1 cellular context compared by ENCODE assay signal in genomic region chr6:36423101-36423824, GRCh38.
TF ChIP-seq lines count a peak whose summit lies in the region.

No MANE protein-coding gene starts in this region.

TF ChIP-seq in HEK293, 187 proteins besides CTCF, POLR2A, EP300 and RAD21 (continued from another document and continues in another):
- TF ChIP-seq, protein P1, sequence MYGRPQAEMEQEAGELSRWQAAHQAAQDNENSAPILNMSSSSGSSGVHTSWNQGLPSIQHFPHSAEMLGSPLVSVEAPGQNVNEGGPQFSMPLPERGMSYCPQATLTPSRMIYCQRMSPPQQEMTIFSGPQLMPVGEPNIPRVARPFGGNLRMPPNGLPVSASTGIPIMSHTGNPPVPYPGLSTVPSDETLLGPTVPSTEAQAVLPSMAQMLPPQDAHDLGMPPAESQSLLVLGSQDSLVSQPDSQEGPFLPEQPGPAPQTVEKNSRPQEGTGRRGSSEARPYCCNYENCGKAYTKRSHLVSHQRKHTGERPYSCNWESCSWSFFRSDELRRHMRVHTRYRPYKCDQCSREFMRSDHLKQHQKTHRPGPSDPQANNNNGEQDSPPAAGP (tag by site-specific recombination; IDR thresholded peaks at IDR 0.05) = peak; percentile 50; the same call in 1 of the 2 replicates
- TF ChIP-seq ZNF768 (tag by site-specific recombination; IDR thresholded peaks at IDR 0.05) (no peak), WT1 (tag by site-specific recombination; IDR thresholded peaks at IDR 0.05) (peak; percentile 78), ZNF645 (tag by site-specific recombination; IDR thresholded peaks at IDR 0.05) (no peak), ZNF561 (tag by site-specific recombination; IDR thresholded peaks at IDR 0.05; ENCODE audit: borderline replicate concordance) (peak; percentile 8; the same call in 1 of the 2 replicates), ZNF449 (tag by site-specific recombination; IDR thresholded peaks at IDR 0.05) (0 out of 2 replicates have a peak, but pooled peaks have one; percentile 32), ZNF16 (tag by site-specific recombination; IDR thresholded peaks at IDR 0.05; ENCODE audit: low read depth) (no peak), ZBTB20 (tag by site-specific recombination; IDR thresholded peaks at IDR 0.05) (peak; percentile 34; the same call in 1 of the 2 replicates), ZNF404 (tag by site-specific recombination; IDR thresholded peaks at IDR 0.05) (no peak), GLI2 (tag by site-specific recombination; IDR thresholded peaks at IDR 0.05; ENCODE audit: borderline replicate concordance, low read depth) (no peak), KLF8 (tag by site-specific recombination; IDR thresholded peaks at IDR 0.05) (0 out of 2 replicates have a peak, but pooled peaks have one; percentile 19), YY1 (tag by site-specific recombination; IDR thresholded peaks at IDR 0.05) (0 out of 2 replicates have a peak, but pooled peaks have one; percentile 19), SCRT1 (tag by site-specific recombination; IDR thresholded peaks at IDR 0.05; ENCODE audit: borderline replicate concordance) (no peak), SP7 (tag by site-specific recombination; IDR thresholded peaks at IDR 0.05) (peak; percentile 84), OVOL3 (tag by site-specific recombination; IDR thresholded peaks at IDR 0.05) (no peak), ZNF202 (tag by site-specific recombination; IDR thresholded peaks at IDR 0.05; ENCODE audit: borderline replicate concordance) (no peak), ZBTB1 (tag by site-specific recombination; IDR thresholded peaks at IDR 0.05) (no peak), ZNF555 (tag by site-specific recombination; conservative IDR thresholded peaks at IDR 0.05) (no peak), ZNF707 (tag by site-specific recombination; IDR thresholded peaks at IDR 0.05) (no peak), ZNF501 (tag by site-specific recombination; IDR thresholded peaks at IDR 0.05) (peak; percentile 68; the same call in 1 of the 2 replicates), ZNF777 (tag by site-specific recombination; IDR thresholded peaks at IDR 0.05; ENCODE audit: borderline replicate concordance) (no peak), ZNF426 (tag by site-specific recombination; IDR thresholded peaks at IDR 0.05) (no peak), KLF9 (tag by site-specific recombination; IDR thresholded peaks at IDR 0.05; ENCODE audit: low read depth) (no peak), BCL11A (tag by site-specific recombination; IDR thresholded peaks at IDR 0.05; ENCODE audit: low read depth) (no peak), AEBP2 (tag by site-specific recombination; IDR thresholded peaks at IDR 0.05; ENCODE audit: borderline replicate concordance) (no peak), ZNF791 (tag by site-specific recombination; IDR thresholded peaks at IDR 0.05) (no peak), ZBTB7A (tag by site-specific recombination; IDR thresholded peaks at IDR 0.05; ENCODE audit: low read depth) (no peak), KLF7 (tag by site-specific recombination; IDR thresholded peaks at IDR 0.05; ENCODE audit: borderline replicate concordance) (peak; percentile 15; the same call in 1 of the 2 replicates), KLF16 (tag by site-specific recombination; IDR thresholded peaks at IDR 0.05) (no peak), ZBTB48 (tag by site-specific recombination; IDR thresholded peaks at IDR 0.05) (no peak; the same call in 1 of the 2 replicates), KLF10 (tag by site-specific recombination; IDR thresholded peaks at IDR 0.05) (no peak), ZNF670 (tag by site-specific recombination; IDR thresholded peaks at IDR 0.05; ENCODE audit: low read depth) (no peak), ZNF792 (tag by site-specific recombination; IDR thresholded peaks at IDR 0.05) (no peak), ZSCAN18 (tag by site-specific recombination; IDR thresholded peaks at IDR 0.05) (no peak), ZNF37A (tag by site-specific recombination; IDR thresholded peaks at IDR 0.05) (no peak), ZNF10 (tag by site-specific recombination; IDR thresholded peaks at IDR 0.05) (no peak), FEZF1 (tag by site-specific recombination; IDR thresholded peaks at IDR 0.05) (no peak), HOXC10 (CRISPR knock-in tag; IDR thresholded peaks at IDR 0.05) (0 out of 2 replicates have a peak, but pooled peaks have one; percentile 61), ZBTB17 (tag by site-specific recombination; IDR thresholded peaks at IDR 0.05) (peak; percentile 77), ZNF366 (tag by site-specific recombination; conservative IDR thresholded peaks at IDR 0.05) (peak; percentile 73), HOXD13 (CRISPR knock-in tag; IDR thresholded peaks at IDR 0.05; ENCODE audit: borderline replicate concordance) (no peak), ZIC2 (tag by site-specific recombination; IDR thresholded peaks at IDR 0.05) (peak; percentile 42; the same call in 1 of the 2 replicates), ZNF843 (tag by site-specific recombination; IDR thresholded peaks at IDR 0.05) (no peak), ZNF837 (tag by site-specific recombination; IDR thresholded peaks at IDR 0.05) (no peak), GLI4 (tag by site-specific recombination; IDR thresholded peaks at IDR 0.05) (no peak), ZNF155 (tag by site-specific recombination; IDR thresholded peaks at IDR 0.05) (no peak), GFI1B (tag by site-specific recombination; IDR thresholded peaks at IDR 0.05) (no peak), ZNF664 (tag by site-specific recombination; IDR thresholded peaks at IDR 0.05) (no peak), ZNF221 (tag by site-specific recombination; IDR thresholded peaks at IDR 0.05; ENCODE audit: borderline replicate concordance) (no peak), ZNF548 (tag by site-specific recombination; IDR thresholded peaks at IDR 0.05) (no peak), ZNF138 (tag by site-specific recombination; IDR thresholded peaks at IDR 0.05; ENCODE audit: borderline replicate concordance) (no peak), ZFP37 (tag by site-specific recombination; IDR thresholded peaks at IDR 0.05) (no peak)
- TF ChIP-seq, protein P2, sequence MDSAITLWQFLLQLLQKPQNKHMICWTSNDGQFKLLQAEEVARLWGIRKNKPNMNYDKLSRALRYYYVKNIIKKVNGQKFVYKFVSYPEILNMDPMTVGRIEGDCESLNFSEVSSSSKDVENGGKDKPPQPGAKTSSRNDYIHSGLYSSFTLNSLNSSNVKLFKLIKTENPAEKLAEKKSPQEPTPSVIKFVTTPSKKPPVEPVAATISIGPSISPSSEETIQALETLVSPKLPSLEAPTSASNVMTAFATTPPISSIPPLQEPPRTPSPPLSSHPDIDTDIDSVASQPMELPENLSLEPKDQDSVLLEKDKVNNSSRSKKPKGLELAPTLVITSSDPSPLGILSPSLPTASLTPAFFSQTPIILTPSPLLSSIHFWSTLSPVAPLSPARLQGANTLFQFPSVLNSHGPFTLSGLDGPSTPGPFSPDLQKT (IDR thresholded peaks at IDR 0.05; ENCODE audit: borderline replicate concordance, low read depth, low read length) = no peak
- TF ChIP-seq, protein P3, sequence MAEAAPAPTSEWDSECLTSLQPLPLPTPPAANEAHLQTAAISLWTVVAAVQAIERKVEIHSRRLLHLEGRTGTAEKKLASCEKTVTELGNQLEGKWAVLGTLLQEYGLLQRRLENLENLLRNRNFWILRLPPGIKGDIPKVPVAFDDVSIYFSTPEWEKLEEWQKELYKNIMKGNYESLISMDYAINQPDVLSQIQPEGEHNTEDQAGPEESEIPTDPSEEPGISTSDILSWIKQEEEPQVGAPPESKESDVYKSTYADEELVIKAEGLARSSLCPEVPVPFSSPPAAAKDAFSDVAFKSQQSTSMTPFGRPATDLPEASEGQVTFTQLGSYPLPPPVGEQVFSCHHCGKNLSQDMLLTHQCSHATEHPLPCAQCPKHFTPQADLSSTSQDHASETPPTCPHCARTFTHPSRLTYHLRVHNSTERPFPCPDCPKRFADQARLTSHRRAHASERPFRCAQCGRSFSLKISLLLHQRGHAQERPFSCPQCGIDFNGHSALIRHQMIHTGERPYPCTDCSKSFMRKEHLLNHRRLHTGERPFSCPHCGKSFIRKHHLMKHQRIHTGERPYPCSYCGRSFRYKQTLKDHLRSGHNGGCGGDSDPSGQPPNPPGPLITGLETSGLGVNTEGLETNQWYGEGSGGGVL (tag by site-specific recombination; IDR thresholded peaks at IDR 0.05) = no peak
- TF ChIP-seq, protein P4, sequence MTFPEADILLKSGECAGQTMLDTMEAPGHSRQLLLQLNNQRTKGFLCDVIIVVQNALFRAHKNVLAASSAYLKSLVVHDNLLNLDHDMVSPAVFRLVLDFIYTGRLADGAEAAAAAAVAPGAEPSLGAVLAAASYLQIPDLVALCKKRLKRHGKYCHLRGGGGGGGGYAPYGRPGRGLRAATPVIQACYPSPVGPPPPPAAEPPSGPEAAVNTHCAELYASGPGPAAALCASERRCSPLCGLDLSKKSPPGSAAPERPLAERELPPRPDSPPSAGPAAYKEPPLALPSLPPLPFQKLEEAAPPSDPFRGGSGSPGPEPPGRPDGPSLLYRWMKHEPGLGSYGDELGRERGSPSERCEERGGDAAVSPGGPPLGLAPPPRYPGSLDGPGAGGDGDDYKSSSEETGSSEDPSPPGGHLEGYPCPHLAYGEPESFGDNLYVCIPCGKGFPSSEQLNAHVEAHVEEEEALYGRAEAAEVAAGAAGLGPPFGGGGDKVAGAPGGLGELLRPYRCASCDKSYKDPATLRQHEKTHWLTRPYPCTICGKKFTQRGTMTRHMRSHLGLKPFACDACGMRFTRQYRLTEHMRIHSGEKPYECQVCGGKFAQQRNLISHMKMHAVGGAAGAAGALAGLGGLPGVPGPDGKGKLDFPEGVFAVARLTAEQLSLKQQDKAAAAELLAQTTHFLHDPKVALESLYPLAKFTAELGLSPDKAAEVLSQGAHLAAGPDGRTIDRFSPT (tag by site-specific recombination; IDR thresholded peaks at IDR 0.05) = no peak
- TF ChIP-seq, protein P5, sequence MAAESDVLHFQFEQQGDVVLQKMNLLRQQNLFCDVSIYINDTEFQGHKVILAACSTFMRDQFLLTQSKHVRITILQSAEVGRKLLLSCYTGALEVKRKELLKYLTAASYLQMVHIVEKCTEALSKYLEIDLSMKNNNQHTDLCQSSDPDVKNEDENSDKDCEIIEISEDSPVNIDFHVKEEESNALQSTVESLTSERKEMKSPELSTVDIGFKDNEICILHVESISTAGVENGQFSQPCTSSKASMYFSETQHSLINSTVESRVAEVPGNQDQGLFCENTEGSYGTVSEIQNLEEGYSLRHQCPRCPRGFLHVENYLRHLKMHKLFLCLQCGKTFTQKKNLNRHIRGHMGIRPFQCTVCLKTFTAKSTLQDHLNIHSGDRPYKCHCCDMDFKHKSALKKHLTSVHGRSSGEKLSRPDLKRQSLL (tag by site-specific recombination; IDR thresholded peaks at IDR 0.05) = no peak
- TF ChIP-seq, protein P6, sequence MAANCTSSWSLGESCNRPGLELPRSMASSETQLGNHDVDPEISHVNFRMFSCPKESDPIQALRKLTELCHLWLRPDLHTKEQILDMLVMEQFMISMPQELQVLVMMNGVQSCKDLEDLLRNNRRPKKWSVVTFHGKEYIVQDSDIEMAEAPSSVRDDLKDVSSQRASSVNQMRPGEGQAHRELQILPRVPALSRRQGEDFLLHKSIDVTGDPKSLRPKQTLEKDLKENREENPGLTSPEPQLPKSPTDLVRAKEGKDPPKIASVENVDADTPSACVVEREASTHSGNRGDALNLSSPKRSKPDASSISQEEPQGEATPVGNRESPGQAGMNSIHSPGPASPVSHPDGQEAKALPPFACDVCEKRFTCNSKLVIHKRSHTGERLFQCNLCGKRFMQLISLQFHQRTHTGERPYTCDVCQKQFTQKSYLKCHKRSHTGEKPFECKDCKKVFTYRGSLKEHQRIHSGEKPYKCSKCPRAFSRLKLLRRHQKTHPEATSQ (tag by site-specific recombination; IDR thresholded peaks at IDR 0.05) = no peak
